ENCODE assay signal across 1 cellular context in genomic region chr4:80608285-80608980, GRCh38.
TF ChIP-seq lines count a peak whose summit lies in the region.

No MANE protein-coding gene starts in this region.

TF ChIP-seq in IMR-90, 13 proteins besides CTCF, POLR2A, EP300 and RAD21:
- TF ChIP-seq ELK1 (IDR thresholded peaks at IDR 0.05; ENCODE audit: borderline replicate concordance, low read depth, low read length): no peak
- no peak for TF ChIP-seq CHD1 (IDR thresholded peaks at IDR 0.05; ENCODE audit: low read depth, low read length)
- TF ChIP-seq MAFK (IDR thresholded peaks at IDR 0.05; ENCODE audit: low read depth, low read length): no peak
